10 cellular contexts compared by ENCODE assay signal in genomic region chr3:148974726-148975125, GRCh38. TPM values are rescaled to one million over a fixed set of nuclear protein-coding genes. Genes with fewer than 3 reads are reported as not detected.
DNase-seq lines count a peak whose midpoint lies in the region; ATAC-seq and TF ChIP-seq lines count a peak whose summit lies in the region.
"Had no signal": no experiment of that assay in that cellular context is flagged by ENCODE, and none has a peak within 500 bp of the region (broad histone marks: within the 10 kb centered on the region; RNA-seq: fewer than 3 reads in every experiment).

No MANE protein-coding gene starts in this region.

- no peak overlapping the region for H3K27ac Mint-ChIP-seq in Calu3 (ENCODE audit: unreplicated experiment)
- H3K27ac Mint-ChIP-seq in WTC11: no peak overlapping the region

- ATAC-seq in GM21515 (IDR thresholded peaks at IDR 0.05; ENCODE audit: unreplicated experiment): peak; percentile 59
- peak; percentile 59 for ATAC-seq in left lobe of liver
- ATAC-seq in GM18873 (IDR thresholded peaks at IDR 0.05; ENCODE audit: low FRiP score, unreplicated experiment): no peak
- no peak for ATAC-seq in omental fat pad (ENCODE audit: low FRiP score)
- ATAC-seq in WTC11: no peak
- ATAC-seq: body of pancreas had no signal

- H3K4me3 Mint-ChIP-seq in Calu3 (ENCODE audit: low read depth, unreplicated experiment) (peak overlapping the region; percentile 2), WTC11 (no peak overlapping the region)

- no peaks in the 10 kb centered on the region for H3K36me3 ChIP-seq in MG63

- CTCF ChIA-PET in Calu3 (lab: Charles Lee) (interaction anchor here (0.6 to 1.1 kb wide), 4 partner anchors 17 to 256 kb away, joined by 3 to 10 read pairs (median 5); no protein-coding TSS in a partner anchor), WTC11 (lab: Charles Lee) (interaction anchor here (0.5 to 1.5 kb wide), 3 partner anchors 16 to 22 kb away, joined by 4 to 7 read pairs (median 6); no protein-coding TSS in a partner anchor)

- DNase-seq in Calu3 (no peak), MG63 (no peak), left lobe of liver (ENCODE audit: low spot score) (no peak), omental fat pad (ENCODE audit: low spot score) (no peak), WTC11 (ENCODE audit: low spot score) (no peak)
- DNase-seq in activated naive CD4-positive, alpha-beta T cell treated with Interleukin-2 at 50 U/mL for 16 hours: no peak
- DNase-seq: body of pancreas, NCI-H82 had no signal

- POLR2A ChIA-PET in WTC11 (lab: Charles Lee): no interaction called here

- BruUV-seq in Calu3 (replicated peaks; lab: Mats Ljungman, UMichigan): no TSS peak

- H3K27me3 Mint-ChIP-seq in Calu3 (ENCODE audit: unreplicated experiment) (no peaks in the 10 kb centered on the region), WTC11 (ENCODE audit: low read depth) (no peaks in the 10 kb centered on the region)

- no peak for TF ChIP-seq CTCF in Calu3 (IDR thresholded peaks at IDR 0.05; ENCODE audit: unreplicated experiment)
- no peak for TF ChIP-seq CTCF in omental fat pad (IDR thresholded peaks at IDR 0.05)
- no peak for TF ChIP-seq CTCF in WTC11 (IDR thresholded peaks at IDR 0.05)

- intact Hi-C loops in Calu3 (cut with micrococcal nuclease; ENCODE audit: unreplicated experiment): no loop called here

- peaks cover 5% of the 10 kb centered on the region for H3K9me3 Mint-ChIP-seq in Calu3 (ENCODE audit: low read depth, unreplicated experiment)
- H3K9me3 Mint-ChIP-seq in WTC11: peaks cover 29% of the 10 kb centered on the region

- no peaks in the 10 kb centered on the region; the same call in 1 of the 2 replicates for H3K9me3 ChIP-seq in MG63
- H3K9me3 ChIP-seq: body of pancreas had no signal

- peak overlapping the region; percentile 44 for H3K4me3 ChIP-seq in MG63
- H3K4me3 ChIP-seq: body of pancreas had no signal

- no peaks in the 10 kb centered on the region for H3K4me1 Mint-ChIP-seq in Calu3 (ENCODE audit: low read depth, unreplicated experiment)
- H3K4me1 Mint-ChIP-seq in WTC11: no peaks in the 10 kb centered on the region; the same call in 1 of the 2 replicates

- H3K36me3 Mint-ChIP-seq in Calu3 (ENCODE audit: insufficient read depth, unreplicated experiment) (no peaks in the 10 kb centered on the region), WTC11 (peaks cover 3% of the 10 kb centered on the region; the same call in 1 of the 2 replicates)

- H3K27me3 ChIP-seq in MG63: no peaks in the 10 kb centered on the region; the same call in 1 of the 2 replicates
- H3K27me3 ChIP-seq: body of pancreas had no signal

TF ChIP-seq in WTC11, 78 proteins besides CTCF, POLR2A, EP300 and RAD21:
- TF ChIP-seq, protein P1, sequence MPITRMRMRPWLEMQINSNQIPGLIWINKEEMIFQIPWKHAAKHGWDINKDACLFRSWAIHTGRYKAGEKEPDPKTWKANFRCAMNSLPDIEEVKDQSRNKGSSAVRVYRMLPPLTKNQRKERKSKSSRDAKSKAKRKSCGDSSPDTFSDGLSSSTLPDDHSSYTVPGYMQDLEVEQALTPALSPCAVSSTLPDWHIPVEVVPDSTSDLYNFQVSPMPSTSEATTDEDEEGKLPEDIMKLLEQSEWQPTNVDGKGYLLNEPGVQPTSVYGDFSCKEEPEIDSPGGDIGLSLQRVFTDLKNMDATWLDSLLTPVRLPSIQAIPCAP (CRISPR knock-in tag; IDR thresholded peaks at IDR 0.05): no peak
- TF ChIP-seq ZNF219 (CRISPR knock-in tag; IDR thresholded peaks at IDR 0.05; ENCODE audit: borderline replicate concordance): no peak
- TF ChIP-seq MAX (CRISPR knock-in tag; IDR thresholded peaks at IDR 0.05): no peak
- no peak for TF ChIP-seq ATF3 (CRISPR knock-in tag; conservative IDR thresholded peaks at IDR 0.05)
- TF ChIP-seq ZBTB21 (CRISPR knock-in tag; IDR thresholded peaks at IDR 0.05; ENCODE audit: borderline replicate concordance): no peak
- no peak for TF ChIP-seq MXD4 (CRISPR knock-in tag; IDR thresholded peaks at IDR 0.05; ENCODE audit: borderline replicate concordance)
- TF ChIP-seq ZNF396 (CRISPR knock-in tag; IDR thresholded peaks at IDR 0.05; ENCODE audit: borderline replicate concordance): no peak
- TF ChIP-seq NR1H2 (CRISPR knock-in tag; IDR thresholded peaks at IDR 0.05): no peak
- TF ChIP-seq IRF2 (CRISPR knock-in tag; IDR thresholded peaks at IDR 0.05; ENCODE audit: borderline replicate concordance, low read depth): no peak
- TF ChIP-seq RELA (CRISPR knock-in tag; IDR thresholded peaks at IDR 0.05; ENCODE audit: borderline replicate concordance): no peak
- no peak for TF ChIP-seq ZNF138 (CRISPR knock-in tag; conservative IDR thresholded peaks at IDR 0.05)
- TF ChIP-seq, protein P2, sequence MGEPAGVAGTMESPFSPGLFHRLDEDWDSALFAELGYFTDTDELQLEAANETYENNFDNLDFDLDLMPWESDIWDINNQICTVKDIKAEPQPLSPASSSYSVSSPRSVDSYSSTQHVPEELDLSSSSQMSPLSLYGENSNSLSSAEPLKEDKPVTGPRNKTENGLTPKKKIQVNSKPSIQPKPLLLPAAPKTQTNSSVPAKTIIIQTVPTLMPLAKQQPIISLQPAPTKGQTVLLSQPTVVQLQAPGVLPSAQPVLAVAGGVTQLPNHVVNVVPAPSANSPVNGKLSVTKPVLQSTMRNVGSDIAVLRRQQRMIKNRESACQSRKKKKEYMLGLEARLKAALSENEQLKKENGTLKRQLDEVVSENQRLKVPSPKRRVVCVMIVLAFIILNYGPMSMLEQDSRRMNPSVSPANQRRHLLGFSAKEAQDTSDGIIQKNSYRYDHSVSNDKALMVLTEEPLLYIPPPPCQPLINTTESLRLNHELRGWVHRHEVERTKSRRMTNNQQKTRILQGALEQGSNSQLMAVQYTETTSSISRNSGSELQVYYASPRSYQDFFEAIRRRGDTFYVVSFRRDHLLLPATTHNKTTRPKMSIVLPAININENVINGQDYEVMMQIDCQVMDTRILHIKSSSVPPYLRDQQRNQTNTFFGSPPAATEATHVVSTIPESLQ (CRISPR knock-in tag; IDR thresholded peaks at IDR 0.05): no peak
- no peak for TF ChIP-seq EMX1 (CRISPR knock-in tag; IDR thresholded peaks at IDR 0.05)
- no peak for TF ChIP-seq ZNF671 (CRISPR knock-in tag; IDR thresholded peaks at IDR 0.05)
- TF ChIP-seq USF2 (CRISPR knock-in tag; IDR thresholded peaks at IDR 0.05): no peak
- no peak for TF ChIP-seq TCF7 (CRISPR knock-in tag; IDR thresholded peaks at IDR 0.05; ENCODE audit: low read depth)
TF ChIP-seq in WTC11: peak in this region for 0.

RNA-seq across cellular contexts. Expression of gene GYG1, which starts 16.6 kb away (rescaled TPM):
- total RNA-seq in Calu3 (2022) (46.7 and 49.2 TPM in 2 replicates), left lobe of liver (6.6 TPM), omental fat pad (10 to 100 TPM; 23.2 to 40.8 (median 30.4) TPM), WTC11 (2021) (34.8 to 43.1 TPM (median 41.7 TPM) in 3 replicates)
- 76.3 and 96.1 TPM in 2 replicates for total RNA-seq in MG63 (2014; rRNA removed; shearing (Covaris generic); ENCODE audit: low replicate concordance)

Comparison
In these comparisons a context has a peak if more than half of its experiments do, and no peak if none do; other contexts are left out.
1. ATAC-seq: peak in GM21515 (single experiment) and left lobe of liver (single experiment); none in GM18873 (single experiment), omental fat pad (single experiment) and WTC11 (single experiment).